8 cellular contexts compared by ENCODE assay signal in genomic region chr1:24070821-24071393, GRCh38. TPM values are rescaled to one million over a fixed set of nuclear protein-coding genes. Genes with fewer than 3 reads are reported as not detected.
DNase-seq lines count a peak whose midpoint lies in the region; ATAC-seq and TF ChIP-seq lines count a peak whose summit lies in the region.

No MANE protein-coding gene starts in this region.

- H4K20me1 ChIP-seq in OCI-LY7 (ENCODE audit: insufficient read depth, low read length): no peaks in the 10 kb centered on the region

- no peak overlapping the region for H3K27ac ChIP-seq in OCI-LY7 (ENCODE audit: low read depth, low read length, poor library complexity, severe bottlenecking)

- ATAC-seq in natural killer cell (peak; percentile 72 to 93 (median 89)), HG03139 (IDR thresholded peaks at IDR 0.05; ENCODE audit: unreplicated experiment) (no peak)
- peak; percentile 89 for ATAC-seq in stimulated activated effector memory CD8-positive, alpha-beta T cell treated with anti-CD3 and anti-CD28 coated beads, Interleukin-12 subunit alpha, Interleukin-12 subunit beta, amount 100 ng/mL, for 72 hours

- peaks cover 8% of the 10 kb centered on the region for H3K4me1 ChIP-seq in OCI-LY7 (ENCODE audit: insufficient read depth, low read length, poor library complexity, severe bottlenecking)

- intact Hi-C loops in OCI-LY7 (cut with micrococcal nuclease; ENCODE audit: unreplicated experiment) (loop anchor here (1.0 to 2.0 kb wide), 3 partner anchors 42 to 321 kb away; partner anchors contain the start of gene MYOM3), natural killer cell (cut with micrococcal nuclease) (no loop called here)

- no peaks in the 10 kb centered on the region for H3K9me3 Mint-ChIP-seq in natural killer cell
- no peaks in the 10 kb centered on the region for H3K9me3 Mint-ChIP-seq in stimulated activated effector memory CD8-positive, alpha-beta T cell treated with anti-CD3 and anti-CD28 coated beads, Interleukin-12 subunit alpha, Interleukin-12 subunit beta, amount 100 ng/mL, for 72 hours

- no peaks in the 10 kb centered on the region for H3K79me2 ChIP-seq in OCI-LY7 (ENCODE audit: insufficient read depth, low read depth, low read length)

- peak; percentile 89 for TF ChIP-seq RAD21 in Ishikawa (IDR thresholded peaks at IDR 0.05; ENCODE audit: low read depth)

- CTCF ChIA-PET in OCI-LY7 (lab: Charles Lee; ENCODE audit: unreplicated experiment): interaction anchor here (0.5 to 1.3 kb wide), 4 partner anchors 79 to 337 kb away, joined by 3 to 4 read pairs (median 4); no protein-coding TSS in a partner anchor

- H3K27me3 Mint-ChIP-seq in natural killer cell (ENCODE audit: low read depth in 2 of 2): no peaks in the 10 kb centered on the region

- no peaks in the 10 kb centered on the region for H3K4me1 Mint-ChIP-seq in natural killer cell
- no peaks in the 10 kb centered on the region for H3K4me1 Mint-ChIP-seq in stimulated activated effector memory CD8-positive, alpha-beta T cell treated with anti-CD3 and anti-CD28 coated beads, Interleukin-12 subunit alpha, Interleukin-12 subunit beta, amount 100 ng/mL, for 72 hours

- H3K4me2 ChIP-seq in OCI-LY7 (ENCODE audit: low read length): peak overlapping the region; percentile 7; the same call in 1 of the 2 replicates

- TF ChIP-seq CTCF in OCI-LY7 (conservative IDR thresholded peaks at IDR 0.05; ENCODE audit: low read length) (peak; percentile 95), natural killer cell (IDR thresholded peaks at IDR 0.05) (peak; percentile 83)

- POLR2A ChIA-PET in OCI-LY7 (lab: Charles Lee): no interaction called here

- H3K4me3 Mint-ChIP-seq in natural killer cell: no peak overlapping the region
- no peak overlapping the region for H3K4me3 Mint-ChIP-seq in stimulated activated effector memory CD8-positive, alpha-beta T cell treated with anti-CD3 and anti-CD28 coated beads, Interleukin-12 subunit alpha, Interleukin-12 subunit beta, amount 100 ng/mL, for 72 hours

- H3K9me3 ChIP-seq in OCI-LY7 (ENCODE audit: low read length): no peaks in the 10 kb centered on the region

- no peaks in the 10 kb centered on the region for H3K36me3 ChIP-seq in OCI-LY7 (ENCODE audit: insufficient read depth, low read length)

- no peaks in the 10 kb centered on the region for H3K9me2 ChIP-seq in OCI-LY7 (ENCODE audit: insufficient read depth, low read length)

- H3K27ac Mint-ChIP-seq in natural killer cell: no peak overlapping the region
- no peak overlapping the region for H3K27ac Mint-ChIP-seq in stimulated activated effector memory CD8-positive, alpha-beta T cell treated with anti-CD3 and anti-CD28 coated beads, Interleukin-12 subunit alpha, Interleukin-12 subunit beta, amount 100 ng/mL, for 72 hours

- H3K36me3 Mint-ChIP-seq in natural killer cell: no peaks in the 10 kb centered on the region
- no peaks in the 10 kb centered on the region for H3K36me3 Mint-ChIP-seq in stimulated activated effector memory CD8-positive, alpha-beta T cell treated with anti-CD3 and anti-CD28 coated beads, Interleukin-12 subunit alpha, Interleukin-12 subunit beta, amount 100 ng/mL, for 72 hours

- no peak overlapping the region for H2AFZ ChIP-seq in OCI-LY7 (ENCODE audit: low read length)

- no TSS peak for BruUV-seq in OCI-LY7 (replicated peaks; lab: Mats Ljungman, UMichigan)

- peak; percentile 92 for DNase-seq in DMS 273 (lab: John Stamatoyannopoulos, UW; ENCODE audit: unreplicated experiment)
- DNase-seq in OCI-LY7 (ENCODE audit: low spot score): peak; percentile 87
- DNase-seq in activated T-cell treated with anti-CD3 and anti-CD28 coated beads for 1 hour (ENCODE audit: low read depth): peak; percentile 61
- peak; percentile 59 for DNase-seq in fibroblast of gingiva (ENCODE audit: low read depth)
- peak; percentile 48 for DNase-seq in natural killer cell
- DNase-seq in stimulated activated effector memory CD8-positive, alpha-beta T cell treated with anti-CD3 and anti-CD28 coated beads, Interleukin-12 subunit alpha, Interleukin-12 subunit beta, amount 100 ng/mL, for 72 hours (ENCODE audit: low spot score in 2 of 2): peak; percentile 69 to 82

- TF ChIP-seq EP300 in Ishikawa (IDR thresholded peaks at IDR 0.05; ENCODE audit: borderline replicate concordance): no peak

- H3K4me3 ChIP-seq in OCI-LY7 (ENCODE audit: low read depth, low read length, poor library complexity, severe bottlenecking): no peak overlapping the region

TF ChIP-seq in Ishikawa, 13 proteins besides CTCF, POLR2A, EP300 and RAD21:
- TF ChIP-seq NFIC (IDR thresholded peaks at IDR 0.05): no peak
- TF ChIP-seq TCF12 (IDR thresholded peaks at IDR 0.05; ENCODE audit: low read depth): no peak
- no peak for TF ChIP-seq REST (IDR thresholded peaks at IDR 0.05; ENCODE audit: low read depth)
- TF ChIP-seq CEBPB (IDR thresholded peaks at IDR 0.05): no peak
- TF ChIP-seq MAX (IDR thresholded peaks at IDR 0.05): peak; percentile 73

RNA-seq across cellular contexts. Expression of gene MYOM3, which starts 41.0 kb away (rescaled TPM):
- not detected in 2 replicates for total RNA-seq in OCI-LY7 (2014; rRNA removed; shearing (Covaris generic))
- total RNA-seq in OCI-LY7 (2022): not detected in 2 replicates
- under 1 TPM in 1 of 3 donors, not detected in 2; 0.08 TPM for total RNA-seq in natural killer cell
